In genomic region chr16:53047515-53047914, GRCh38 we compare ENCODE assay signal across 1 cellular context.
TF ChIP-seq lines count a peak whose summit lies in the region.

No MANE protein-coding gene starts in this region.

TF ChIP-seq in HepG2, 621 proteins besides CTCF, POLR2A, EP300 and RAD21:
- TF ChIP-seq ZNF460 (CRISPR knock-in tag; IDR thresholded peaks at IDR 0.05; ENCODE audit: borderline replicate concordance) (peak; percentile 68; the same call in 1 of the 2 replicates), HDAC1 (CRISPR knock-in tag; IDR thresholded peaks at IDR 0.05) (0 out of 2 replicates have a peak, but pooled peaks have one; percentile 8)
